1 cellular context compared by ENCODE assay signal in the genomic region with DNA sequence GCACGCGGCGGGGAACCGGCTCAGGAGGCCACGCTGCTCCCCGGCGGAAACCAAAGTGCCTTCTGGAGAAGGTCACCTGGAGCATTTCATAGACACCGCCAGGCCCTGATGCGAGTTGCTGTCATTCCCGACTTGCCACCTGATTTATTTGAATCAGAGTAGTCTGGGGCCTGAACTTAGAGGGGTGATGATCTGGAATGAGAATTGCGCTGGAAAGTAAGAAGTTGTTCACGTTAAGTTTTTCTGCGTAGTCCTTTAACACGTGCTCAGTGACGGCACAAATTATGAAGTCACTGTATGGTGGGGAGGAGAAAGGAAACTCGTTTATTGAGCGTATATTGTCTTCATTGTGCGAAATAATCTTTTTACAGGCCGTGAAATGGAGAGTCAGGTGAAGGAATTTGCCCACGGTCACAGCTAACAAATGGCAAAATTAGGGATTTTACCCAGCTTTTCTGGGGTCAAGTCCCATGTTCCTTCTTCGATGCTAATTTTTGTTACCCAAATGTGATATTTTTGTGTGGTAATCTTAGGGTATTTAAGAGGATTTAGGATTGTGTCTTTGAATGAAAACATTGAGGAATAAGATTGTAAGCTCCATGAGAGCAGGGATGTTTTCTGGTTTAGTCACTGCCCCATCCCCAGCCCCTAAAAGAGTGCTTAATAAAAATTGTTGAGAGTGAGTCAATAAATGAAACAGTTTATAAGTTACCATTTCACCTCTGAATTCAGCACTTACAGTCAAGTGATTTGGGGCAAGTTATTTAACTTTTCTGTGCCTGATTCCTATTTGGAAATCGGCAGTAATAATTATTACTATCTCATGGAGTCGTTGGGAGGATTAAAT.
TF ChIP-seq lines count a peak whose summit lies in the region.

No MANE protein-coding gene starts in this region.

TF ChIP-seq in K562, 482 proteins besides CTCF, POLR2A, EP300 and RAD21 (continued from another document and continues in another):
- TF ChIP-seq, protein P1, sequence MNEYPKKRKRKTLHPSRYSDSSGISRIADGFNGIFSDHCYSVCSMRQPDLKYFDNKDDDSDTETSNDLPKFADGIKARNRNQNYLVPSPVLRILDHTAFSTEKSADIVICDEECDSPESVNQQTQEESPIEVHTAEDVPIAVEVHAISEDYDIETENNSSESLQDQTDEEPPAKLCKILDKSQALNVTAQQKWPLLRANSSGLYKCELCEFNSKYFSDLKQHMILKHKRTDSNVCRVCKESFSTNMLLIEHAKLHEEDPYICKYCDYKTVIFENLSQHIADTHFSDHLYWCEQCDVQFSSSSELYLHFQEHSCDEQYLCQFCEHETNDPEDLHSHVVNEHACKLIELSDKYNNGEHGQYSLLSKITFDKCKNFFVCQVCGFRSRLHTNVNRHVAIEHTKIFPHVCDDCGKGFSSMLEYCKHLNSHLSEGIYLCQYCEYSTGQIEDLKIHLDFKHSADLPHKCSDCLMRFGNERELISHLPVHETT (CRISPR knock-in tag; conservative IDR thresholded peaks at IDR 0.05 in 1 of 2, IDR thresholded peaks at IDR 0.05 in 1 of 2), result no peak
- TF ChIP-seq, protein P2, sequence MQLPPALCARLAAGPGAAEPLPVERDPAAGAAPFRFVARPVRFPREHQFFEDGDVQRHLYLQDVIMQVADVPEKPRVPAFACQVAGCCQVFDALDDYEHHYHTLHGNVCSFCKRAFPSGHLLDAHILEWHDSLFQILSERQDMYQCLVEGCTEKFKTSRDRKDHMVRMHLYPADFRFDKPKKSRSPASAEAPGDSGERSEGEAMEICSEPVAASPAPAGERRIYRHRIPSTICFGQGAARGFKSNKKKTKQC (CRISPR knock-in tag; IDR thresholded peaks at IDR 0.05), result no peak
- TF ChIP-seq, protein P3, sequence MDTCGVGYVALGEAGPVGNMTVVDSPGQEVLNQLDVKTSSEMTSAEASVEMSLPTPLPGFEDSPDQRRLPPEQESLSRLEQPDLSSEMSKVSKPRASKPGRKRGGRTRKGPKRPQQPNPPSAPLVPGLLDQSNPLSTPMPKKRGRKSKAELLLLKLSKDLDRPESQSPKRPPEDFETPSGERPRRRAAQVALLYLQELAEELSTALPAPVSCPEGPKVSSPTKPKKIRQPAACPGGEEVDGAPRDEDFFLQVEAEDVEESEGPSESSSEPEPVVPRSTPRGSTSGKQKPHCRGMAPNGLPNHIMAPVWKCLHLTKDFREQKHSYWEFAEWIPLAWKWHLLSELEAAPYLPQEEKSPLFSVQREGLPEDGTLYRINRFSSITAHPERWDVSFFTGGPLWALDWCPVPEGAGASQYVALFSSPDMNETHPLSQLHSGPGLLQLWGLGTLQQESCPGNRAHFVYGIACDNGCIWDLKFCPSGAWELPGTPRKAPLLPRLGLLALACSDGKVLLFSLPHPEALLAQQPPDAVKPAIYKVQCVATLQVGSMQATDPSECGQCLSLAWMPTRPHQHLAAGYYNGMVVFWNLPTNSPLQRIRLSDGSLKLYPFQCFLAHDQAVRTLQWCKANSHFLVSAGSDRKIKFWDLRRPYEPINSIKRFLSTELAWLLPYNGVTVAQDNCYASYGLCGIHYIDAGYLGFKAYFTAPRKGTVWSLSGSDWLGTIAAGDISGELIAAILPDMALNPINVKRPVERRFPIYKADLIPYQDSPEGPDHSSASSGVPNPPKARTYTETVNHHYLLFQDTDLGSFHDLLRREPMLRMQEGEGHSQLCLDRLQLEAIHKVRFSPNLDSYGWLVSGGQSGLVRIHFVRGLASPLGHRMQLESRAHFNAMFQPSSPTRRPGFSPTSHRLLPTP (IDR thresholded peaks at IDR 0.05; ENCODE audit: borderline replicate concordance, extremely low read depth, insufficient read length), result no peak
- TF ChIP-seq NONO (IDR thresholded peaks at IDR 0.05; ENCODE audit: low read depth in 2 of 2, low read length in 1 of 2) (no peak), ZNF407 (IDR thresholded peaks at IDR 0.05; ENCODE audit: low read depth) (no peak), MYC (IDR thresholded peaks at IDR 0.05; ENCODE audit: low read depth, low read length) (peak; percentile 41; the same call in 1 of the 2 replicates), MYC (CRISPR knock-in tag; IDR thresholded peaks at IDR 0.05; ENCODE audit: borderline replicate concordance, low read depth) (0 out of 2 replicates have a peak, but pooled peaks have one; percentile 5), HDAC8 (tag; IDR thresholded peaks at IDR 0.05) (0 out of 2 replicates have a peak, but pooled peaks have one; percentile 1), KLF1 (tag; IDR thresholded peaks at IDR 0.05) (no peak), ZNF274 (IDR thresholded peaks at IDR 0.05; ENCODE audit: borderline replicate concordance, low read depth, low read length) (no peak), SMARCA4 (IDR thresholded peaks at IDR 0.05) (no peak), EP400 (IDR thresholded peaks at IDR 0.05) (peak; percentile 82), MYNN (IDR thresholded peaks at IDR 0.05) (no peak), MYNN (CRISPR knock-in tag; IDR thresholded peaks at IDR 0.05) (no peak), SP1 (CRISPR knock-in tag; IDR thresholded peaks at IDR 0.05) (no peak; the same call in 1 of the 2 replicates), GATA2 (CRISPR knock-in tag; IDR thresholded peaks at IDR 0.05) (no peak), ZNF75A (CRISPR knock-in tag; IDR thresholded peaks at IDR 0.05) (no peak), TSC22D4 (tag; IDR thresholded peaks at IDR 0.05) (no peak), ZNF212 (CRISPR knock-in tag; IDR thresholded peaks at IDR 0.05) (no peak), HLTF (IDR thresholded peaks at IDR 0.05) (no peak), RAD51 (IDR thresholded peaks at IDR 0.05; ENCODE audit: borderline replicate concordance, low read depth) (peak; percentile 48; the same call in 1 of the 2 replicates), ZNF347 (CRISPR knock-in tag; IDR thresholded peaks at IDR 0.05; ENCODE audit: low read depth) (no peak), FOS (IDR thresholded peaks at IDR 0.05; ENCODE audit: extremely low read depth, insufficient read length) (no peak), U2AF2 (optimal IDR thresholded peaks at IDR 0.05; ENCODE audit: low read depth, low read length) (no peak), CREM (IDR thresholded peaks at IDR 0.05; ENCODE audit: low read depth) (peak; percentile 82), ILK (tag; IDR thresholded peaks at IDR 0.05; ENCODE audit: borderline replicate concordance, low read depth) (no peak), DEAF1 (CRISPR knock-in tag; IDR thresholded peaks at IDR 0.05) (no peak), TEAD4 (IDR thresholded peaks at IDR 0.05; ENCODE audit: low read length) (no peak), TEAD4 (CRISPR knock-in tag; IDR thresholded peaks at IDR 0.05; ENCODE audit: borderline replicate concordance) (0 out of 2 replicates have a peak, but pooled peaks have one; percentile 10), SAP30 (IDR thresholded peaks at IDR 0.05; ENCODE audit: borderline replicate concordance, insufficient read depth, low read depth, low read length, poor library complexity, severe bottlenecking) (peak; percentile 92)
- TF ChIP-seq, protein P4, sequence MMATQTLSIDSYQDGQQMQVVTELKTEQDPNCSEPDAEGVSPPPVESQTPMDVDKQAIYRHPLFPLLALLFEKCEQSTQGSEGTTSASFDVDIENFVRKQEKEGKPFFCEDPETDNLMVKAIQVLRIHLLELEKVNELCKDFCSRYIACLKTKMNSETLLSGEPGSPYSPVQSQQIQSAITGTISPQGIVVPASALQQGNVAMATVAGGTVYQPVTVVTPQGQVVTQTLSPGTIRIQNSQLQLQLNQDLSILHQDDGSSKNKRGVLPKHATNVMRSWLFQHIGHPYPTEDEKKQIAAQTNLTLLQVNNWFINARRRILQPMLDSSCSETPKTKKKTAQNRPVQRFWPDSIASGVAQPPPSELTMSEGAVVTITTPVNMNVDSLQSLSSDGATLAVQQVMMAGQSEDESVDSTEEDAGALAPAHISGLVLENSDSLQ (IDR thresholded peaks at IDR 0.05), result peak; percentile 57
- TF ChIP-seq, protein P5, sequence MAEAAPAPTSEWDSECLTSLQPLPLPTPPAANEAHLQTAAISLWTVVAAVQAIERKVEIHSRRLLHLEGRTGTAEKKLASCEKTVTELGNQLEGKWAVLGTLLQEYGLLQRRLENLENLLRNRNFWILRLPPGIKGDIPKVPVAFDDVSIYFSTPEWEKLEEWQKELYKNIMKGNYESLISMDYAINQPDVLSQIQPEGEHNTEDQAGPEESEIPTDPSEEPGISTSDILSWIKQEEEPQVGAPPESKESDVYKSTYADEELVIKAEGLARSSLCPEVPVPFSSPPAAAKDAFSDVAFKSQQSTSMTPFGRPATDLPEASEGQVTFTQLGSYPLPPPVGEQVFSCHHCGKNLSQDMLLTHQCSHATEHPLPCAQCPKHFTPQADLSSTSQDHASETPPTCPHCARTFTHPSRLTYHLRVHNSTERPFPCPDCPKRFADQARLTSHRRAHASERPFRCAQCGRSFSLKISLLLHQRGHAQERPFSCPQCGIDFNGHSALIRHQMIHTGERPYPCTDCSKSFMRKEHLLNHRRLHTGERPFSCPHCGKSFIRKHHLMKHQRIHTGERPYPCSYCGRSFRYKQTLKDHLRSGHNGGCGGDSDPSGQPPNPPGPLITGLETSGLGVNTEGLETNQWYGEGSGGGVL (CRISPR knock-in tag; IDR thresholded peaks at IDR 0.05), result no peak
- TF ChIP-seq, protein P6, sequence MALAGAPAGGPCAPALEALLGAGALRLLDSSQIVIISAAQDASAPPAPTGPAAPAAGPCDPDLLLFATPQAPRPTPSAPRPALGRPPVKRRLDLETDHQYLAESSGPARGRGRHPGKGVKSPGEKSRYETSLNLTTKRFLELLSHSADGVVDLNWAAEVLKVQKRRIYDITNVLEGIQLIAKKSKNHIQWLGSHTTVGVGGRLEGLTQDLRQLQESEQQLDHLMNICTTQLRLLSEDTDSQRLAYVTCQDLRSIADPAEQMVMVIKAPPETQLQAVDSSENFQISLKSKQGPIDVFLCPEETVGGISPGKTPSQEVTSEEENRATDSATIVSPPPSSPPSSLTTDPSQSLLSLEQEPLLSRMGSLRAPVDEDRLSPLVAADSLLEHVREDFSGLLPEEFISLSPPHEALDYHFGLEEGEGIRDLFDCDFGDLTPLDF (CRISPR knock-in tag; IDR thresholded peaks at IDR 0.05), result no peak
- TF ChIP-seq, protein P7, sequence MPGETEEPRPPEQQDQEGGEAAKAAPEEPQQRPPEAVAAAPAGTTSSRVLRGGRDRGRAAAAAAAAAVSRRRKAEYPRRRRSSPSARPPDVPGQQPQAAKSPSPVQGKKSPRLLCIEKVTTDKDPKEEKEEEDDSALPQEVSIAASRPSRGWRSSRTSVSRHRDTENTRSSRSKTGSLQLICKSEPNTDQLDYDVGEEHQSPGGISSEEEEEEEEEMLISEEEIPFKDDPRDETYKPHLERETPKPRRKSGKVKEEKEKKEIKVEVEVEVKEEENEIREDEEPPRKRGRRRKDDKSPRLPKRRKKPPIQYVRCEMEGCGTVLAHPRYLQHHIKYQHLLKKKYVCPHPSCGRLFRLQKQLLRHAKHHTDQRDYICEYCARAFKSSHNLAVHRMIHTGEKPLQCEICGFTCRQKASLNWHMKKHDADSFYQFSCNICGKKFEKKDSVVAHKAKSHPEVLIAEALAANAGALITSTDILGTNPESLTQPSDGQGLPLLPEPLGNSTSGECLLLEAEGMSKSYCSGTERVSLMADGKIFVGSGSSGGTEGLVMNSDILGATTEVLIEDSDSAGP (CRISPR knock-in tag; IDR thresholded peaks at IDR 0.05), result 0 out of 2 replicates have a peak, but pooled peaks have one; percentile 23
